Comparison of ENCODE assay signal across 30 cellular contexts in genomic region chr7:10521306-10521705, GRCh38.
"Had no signal": no experiment of that assay in that cellular context is flagged by ENCODE, and none has a peak within 500 bp of the region (broad histone marks: within the 10 kb centered on the region; RNA-seq: fewer than 3 reads in every experiment).

No MANE protein-coding gene starts in this region.

- DNase-seq: activated B cell treated with CpG ODN at 0.5 μM for 24 hours; activated CD4-positive, alpha-beta memory T cell treated with anti-CD3 and anti-CD28 coated beads for 36 hours; activated CD4-positive, alpha-beta T cell treated with anti-CD3 and anti-CD28 coated beads for 4 hours; activated CD4-positive, alpha-beta T cell treated with anti-CD3 and anti-CD28 coated beads, Interleukin-2, amount 10 ng/mL, durations not matched to agents 24 days and 14 days; activated CD4-positive, alpha-beta T cell treated with anti-CD3 and anti-CD28 coated beads, Interleukin-2, amount 50 U/mL, for 1 hour; activated CD4-positive, alpha-beta T cell treated with anti-CD3 and anti-CD28 coated beads, Interleukin-2, amount 50 U/mL, for 4 hours; activated CD4-positive, CD25-positive, alpha-beta regulatory T cell treated with anti-CD3 and anti-CD28 coated beads, Interleukin-2, amount 50 U/mL, for 72 hours; activated CD8-positive, alpha-beta memory T cell treated with anti-CD3 and anti-CD28 coated beads, Interleukin-2, amount 50 U/mL, for 4 hours; activated CD8-positive, alpha-beta T cell treated with anti-CD3 and anti-CD28 coated beads for 36 hours; activated effector memory CD4-positive, alpha-beta T cell treated with anti-CD3 and anti-CD28 coated beads, Interleukin-2, amount 50 U/mL, for 16 hours; activated gamma-delta T cell treated with Interleukin-2 at 50 U/mL for 16 hours; activated naive CD4-positive, alpha-beta T cell; activated naive CD4-positive, alpha-beta T cell treated with anti-CD3 and anti-CD28 coated beads for 36 hours; activated naive CD4-positive, alpha-beta T cell treated with anti-CD3 and anti-CD28 coated beads, Interleukin-2, amount 50 U/mL, for 16 hours; activated naive CD8-positive, alpha-beta T cell treated with anti-CD3 and anti-CD28 coated beads for 36 hours; activated T-cell treated with anti-CD3 and anti-CD28 coated beads for 4 hours; activated T-cell treated with anti-CD3 and anti-CD28 coated beads, Interleukin-2, amount 50 U/mL, for 1 hour; activated T-cell treated with anti-CD3 and anti-CD28 coated beads, Interleukin-2, amount 50 U/mL, for 4 hours; activated T-cell treated with anti-CD3 and anti-CD28 coated beads, Interleukin-2, amount 50 U/mL, for 72 hours; adrenal gland; amniotic stem cell; aorta; body of pancreas; brain microvascular endothelial cell; central memory CD4-positive, alpha-beta T cell; T-helper 1 cell; T-helper 2 cell; T-helper 9 cell had no signal

- H3K36me3 ChIP-seq: adrenal gland, brain microvascular endothelial cell, breast epithelium had no signal

- H3K4me1 ChIP-seq: adrenal gland, body of pancreas, breast epithelium had no signal

- H3K27ac ChIP-seq: adrenal gland, body of pancreas, brain microvascular endothelial cell, breast epithelium, VCaP had no signal

- H3K27me3 ChIP-seq: adrenal gland, body of pancreas, brain microvascular endothelial cell, breast epithelium had no signal

- H3K4me3 ChIP-seq: adrenal gland, body of pancreas, breast epithelium had no signal

- H3K9me3 ChIP-seq: adrenal gland, body of pancreas, breast epithelium had no signal
